Comparison of ENCODE assay signal across 1 cellular context in the genomic region with DNA sequence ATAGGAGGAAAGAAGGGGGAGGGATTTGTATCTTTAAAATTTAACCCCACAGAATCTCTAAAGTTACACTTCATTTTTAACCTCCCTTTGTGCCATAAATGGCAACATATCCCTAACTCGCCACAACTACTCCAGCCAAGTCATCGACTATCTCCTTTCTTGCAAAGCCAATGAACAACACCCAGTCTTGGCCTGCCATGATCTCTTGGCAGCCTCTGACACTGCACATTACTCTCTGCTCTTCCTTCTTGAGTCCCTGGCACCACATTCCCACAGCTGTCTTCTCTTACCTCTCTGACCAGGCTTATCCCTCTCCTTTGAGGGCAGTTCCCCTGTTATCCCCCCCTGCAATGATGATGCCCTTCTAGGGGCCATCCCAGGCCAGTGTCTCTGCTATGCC.
TF ChIP-seq lines count a peak whose summit lies in the region.

No MANE protein-coding gene starts in this region.

TF ChIP-seq in H1, 55 proteins besides CTCF, POLR2A, EP300 and RAD21:
- no peak for TF ChIP-seq GTF2F1 (IDR thresholded peaks at IDR 0.05; ENCODE audit: borderline replicate concordance, low read depth, low read length)
- no peak for TF ChIP-seq JUND (IDR thresholded peaks at IDR 0.05; ENCODE audit: low read length)
- TF ChIP-seq SP2 (IDR thresholded peaks at IDR 0.05; ENCODE audit: low read length): no peak
- TF ChIP-seq POU5F1 (IDR thresholded peaks at IDR 0.05; ENCODE audit: low read depth, low read length): no peak
- TF ChIP-seq HDAC6 (IDR thresholded peaks at IDR 0.05; ENCODE audit: low read depth, low read length): no peak
- TF ChIP-seq BCL11A (IDR thresholded peaks at IDR 0.05; ENCODE audit: low read depth in 2 of 2, low read length in 2 of 2): no peak
- TF ChIP-seq TCF12 (IDR thresholded peaks at IDR 0.05; ENCODE audit: low read depth, low read length): no peak
- no peak for TF ChIP-seq TAF1 (IDR thresholded peaks at IDR 0.05; ENCODE audit: low read depth, low read length)
- TF ChIP-seq POLR2AphosphoS5 (IDR thresholded peaks at IDR 0.05; ENCODE audit: low read depth, low read length): no peak
